ENCODE assay signal across 32 cellular contexts in the genomic region with DNA sequence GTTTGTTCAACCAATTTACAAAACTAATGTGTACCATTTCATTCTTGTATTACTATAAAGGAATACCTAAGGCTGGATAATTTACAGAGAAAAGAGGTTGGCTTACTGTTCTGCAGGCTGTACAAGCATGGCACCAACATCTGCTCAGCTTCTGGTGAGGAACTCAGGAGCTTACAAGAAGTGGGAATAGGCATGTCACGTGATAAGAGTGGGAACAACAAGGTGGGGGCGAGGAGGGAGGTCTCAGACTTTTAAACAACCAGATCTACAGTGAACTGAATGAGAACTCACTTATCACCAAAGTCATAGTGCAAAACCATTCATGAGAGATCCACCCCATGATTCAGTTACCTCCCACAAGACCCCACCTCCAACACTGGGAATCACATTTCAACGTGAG.
"Had no signal": no experiment of that assay in that cellular context is flagged by ENCODE, and none has a peak within 500 bp of the region (broad histone marks: within the 10 kb centered on the region; RNA-seq: fewer than 3 reads in every experiment).

No MANE protein-coding gene starts in this region.

- DNase-seq: activated CD4-positive, alpha-beta memory T cell treated with anti-CD3 and anti-CD28 coated beads, Interleukin-2, amount 10 ng/mL, durations not matched to agents 7 days and 5 days; activated CD4-positive, alpha-beta T cell treated with anti-CD3 and anti-CD28 coated beads for 36 hours; activated CD4-positive, alpha-beta T cell treated with anti-CD3 and anti-CD28 coated beads, Interleukin-2, amount 10 ng/mL, durations not matched to agents 7 days and 5 days; activated CD4-positive, alpha-beta T cell treated with anti-CD3 and anti-CD28 coated beads, Interleukin-2, amount 50 U/mL, for 4 hours; activated CD4-positive, CD25-positive, alpha-beta regulatory T cell; activated CD4-positive, CD25-positive, alpha-beta regulatory T cell treated with anti-CD3 and anti-CD28 coated beads, Interleukin-2, amount 50 U/mL, for 72 hours; activated CD8-positive, alpha-beta memory T cell treated with anti-CD3 and anti-CD28 coated beads, Interleukin-2, amount 50 U/mL, for 48 hours; activated gamma-delta T cell; activated naive CD4-positive, alpha-beta T cell; activated naive CD4-positive, alpha-beta T cell treated with anti-CD3 and anti-CD28 coated beads, Interleukin-2, amount 10 ng/mL, durations not matched to agents 7 days and 5 days; activated T-cell treated with anti-CD3 and anti-CD28 coated beads for 4 hours; activated T-cell treated with anti-CD3 and anti-CD28 coated beads, Interleukin-2, amount 50 U/mL, for 24 hours; activated T-cell treated with anti-CD3 and anti-CD28 coated beads, Interleukin-2, amount 50 U/mL, for 72 hours; amygdala; aorta; body of pancreas; caudate nucleus; cortex of kidney; dermis blood vessel endothelial cell; effector CD4-positive, alpha-beta T cell; effector memory CD8-positive, alpha-beta T cell; esophagus squamous epithelium; foreskin melanocyte; head of caudate nucleus; T-helper 1 cell; T-helper 17 cell; T1000 had no signal

- FAIRE-seq: colon, endometrium, endothelial cell of umbilical vein had no signal

- H3K36me3 ChIP-seq: esophagus squamous epithelium had no signal

- H3K27ac ChIP-seq: body of pancreas, epithelial cell of prostate, esophagus squamous epithelium had no signal

- H3K27me3 ChIP-seq: body of pancreas, esophagus squamous epithelium had no signal

- ATAC-seq: activated CD4-positive, alpha-beta T cell treated with anti-CD3 and anti-CD28 coated beads for 36 hours; activated naive CD4-positive, alpha-beta T cell treated with anti-CD3 and anti-CD28 coated beads, Interleukin-2, amount 50 U/mL, for 72 hours; activated T-cell treated with anti-CD3 and anti-CD28 coated beads, Interleukin-2, amount 50 U/mL, for 72 hours; body of pancreas; effector memory CD8-positive, alpha-beta T cell; T-helper 17 cell had no signal

- H3K4me3 ChIP-seq: body of pancreas, esophagus squamous epithelium had no signal

- H3K4me1 ChIP-seq: body of pancreas, esophagus squamous epithelium had no signal

- H3K9me3 ChIP-seq: body of pancreas, esophagus squamous epithelium had no signal
